In the genomic region with DNA sequence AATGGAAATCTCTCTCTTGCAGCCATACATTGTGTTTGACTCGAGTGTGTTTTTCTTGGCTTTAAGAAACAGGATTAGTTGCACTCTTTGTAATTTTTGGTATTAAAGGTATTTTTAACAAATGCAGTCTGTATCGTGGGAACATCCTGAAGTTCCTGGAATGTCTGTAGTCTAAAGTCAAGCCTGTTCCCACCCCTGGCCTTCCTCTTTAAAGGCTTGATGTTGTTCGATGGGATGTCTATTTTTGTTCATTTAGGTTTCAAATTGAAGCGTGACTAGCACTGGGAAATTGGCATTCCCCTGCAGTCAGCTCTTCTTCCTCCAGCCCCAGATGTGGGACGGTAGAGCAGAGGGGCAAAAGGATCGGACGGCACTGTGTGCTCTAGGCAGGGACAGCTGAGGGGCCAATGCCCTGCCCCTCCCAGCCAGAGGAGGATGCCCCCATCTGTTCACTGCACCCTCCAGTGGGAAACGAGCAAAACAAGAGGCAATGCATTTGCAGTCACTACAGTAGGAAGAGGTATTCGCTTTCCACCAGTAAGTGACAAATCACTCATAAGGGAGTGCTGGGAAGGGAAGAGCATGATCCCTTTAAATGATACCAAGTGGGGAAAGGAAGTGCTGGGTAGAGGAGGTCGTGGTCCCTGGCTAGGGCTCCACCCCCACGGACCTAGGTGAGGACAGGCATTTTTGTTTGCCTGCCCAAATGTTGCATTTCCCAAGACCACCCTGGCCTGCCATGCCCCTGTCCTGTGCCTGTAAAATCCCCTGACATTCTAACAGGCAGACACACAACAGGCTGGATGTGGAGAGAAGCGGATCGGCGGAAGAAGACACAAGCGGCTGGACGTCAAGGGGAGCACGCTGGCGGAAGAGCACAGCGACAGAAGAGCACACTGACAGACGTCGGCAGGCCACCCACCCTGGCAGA, we compare ENCODE assay signal across 12 cellular contexts. TPM values are rescaled to one million over a fixed set of nuclear protein-coding genes. Genes with fewer than 3 reads are reported as not detected.
DNase-seq lines count a peak whose midpoint lies in the region; ATAC-seq and TF ChIP-seq lines count a peak whose summit lies in the region.
"Had no signal": no experiment of that assay in that cellular context is flagged by ENCODE, and none has a peak within 500 bp of the region (broad histone marks: within the 10 kb centered on the region; RNA-seq: fewer than 3 reads in every experiment).

No MANE protein-coding gene starts in this region.

- no peak overlapping the region for H4K12ac ChIP-seq in trophoblast cell (ENCODE audit: low read depth, low read length)

- no peaks in the 10 kb centered on the region for H3K9me3 Mint-ChIP-seq in CD8-positive, alpha-beta T cell

- no peak overlapping the region for H3K4me2 ChIP-seq in trophoblast cell (ENCODE audit: low read length)

- no peaks in the 10 kb centered on the region for H3K4me1 ChIP-seq in CD8-positive, alpha-beta T cell (ENCODE audit: insufficient read depth, low read length)
- H3K4me1 ChIP-seq in adipocyte (ENCODE audit: control insufficient read depth, insufficient read depth, low read length) (peaks cover 14% of the 10 kb centered on the region), esophagus muscularis mucosa (peaks cover 8 to 21% (median 14%) of the 10 kb centered on the region in 4 donors), trophoblast cell (ENCODE audit: control insufficient read depth in 1 of 2, insufficient read depth in 2 of 2, low read length in 2 of 2) (no peaks in the 10 kb centered on the region)
- H3K4me1 ChIP-seq: foreskin keratinocyte had no signal

- intact Hi-C loops in CD8-positive, alpha-beta T cell (cut with DNase I, micrococcal nuclease) = no loop called here
- intact Hi-C loops in esophagus muscularis mucosa (cut with DNase I) = no loop called here

- H3K23ac ChIP-seq in trophoblast cell (ENCODE audit: low read length) = peak overlapping the region; percentile 50

- CTCF ChIA-PET in CD8-positive, alpha-beta T cell (lab: Charles Lee) = interaction anchor here (1.1 kb wide), 1 partner anchor 11 kb away, joined by 3 read pairs; no protein-coding TSS in a partner anchor

- H3K18ac ChIP-seq in trophoblast cell (ENCODE audit: low read length) = no peak overlapping the region

- ATAC-seq in CD8-positive, alpha-beta T cell = no peak
- ATAC-seq: foreskin keratinocyte had no signal

- no peak overlapping the region for H3K4ac ChIP-seq in trophoblast cell (ENCODE audit: low read depth, low read length)

- TF ChIP-seq POLR2A in esophagus muscularis mucosa (IDR thresholded peaks at IDR 0.05; ENCODE audit: low read depth) = no peak

- H4K8ac ChIP-seq in trophoblast cell (ENCODE audit: low read depth, low read length) = no peak overlapping the region

- no peaks in the 10 kb centered on the region for H3K27me3 ChIP-seq in CD8-positive, alpha-beta T cell (ENCODE audit: insufficient read depth, low read length)
- H3K27me3 ChIP-seq in adipocyte (replicated peaks; ENCODE audit: control insufficient read depth, insufficient read depth, low read length) = peaks cover 31% of the 10 kb centered on the region
- H3K27me3 ChIP-seq in esophagus muscularis mucosa = peaks cover 0 to 14% (median 0%) of the 10 kb centered on the region in 4 donors
- H3K27me3 ChIP-seq in trophoblast cell (ENCODE audit: insufficient read depth, low read length) = no peaks in the 10 kb centered on the region

- H4K91ac ChIP-seq in trophoblast cell (ENCODE audit: low read depth, low read length) = no peak overlapping the region

- no peak overlapping the region for H2AFZ ChIP-seq in trophoblast cell (ENCODE audit: insufficient read depth, low read length, poor library complexity)

- H3K36me3 ChIP-seq in CD8-positive, alpha-beta T cell (ENCODE audit: insufficient read depth, low read length) = no peaks in the 10 kb centered on the region
- no peaks in the 10 kb centered on the region for H3K36me3 ChIP-seq in adipocyte (ENCODE audit: control insufficient read depth, insufficient read depth, low read length, severe bottlenecking)
- no peaks in the 10 kb centered on the region for H3K36me3 ChIP-seq in esophagus muscularis mucosa
- no peaks in the 10 kb centered on the region for H3K36me3 ChIP-seq in trophoblast cell (ENCODE audit: control insufficient read depth in 1 of 2, insufficient read depth in 2 of 2, low read length in 2 of 2)

- H3K36me3 Mint-ChIP-seq in CD8-positive, alpha-beta T cell = no peaks in the 10 kb centered on the region

- WGBS in esophagus muscularis mucosa = 52% methylated on average over 14 of the region's 21 CpGs
- no CpG with 5 or more reads among the region's 21 CpGs for WGBS in trophoblast cell (ENCODE audit: extremely low coverage, insufficient coverage, insufficient read length)

- H3K14ac ChIP-seq in trophoblast cell (ENCODE audit: low read length) = no peak overlapping the region

- POLR2A ChIA-PET in CD8-positive, alpha-beta T cell (lab: Charles Lee) = no interaction called here

- no peaks in the 10 kb centered on the region for H3K4me1 Mint-ChIP-seq in CD8-positive, alpha-beta T cell (ENCODE audit: low read depth)

- no peak overlapping the region for H3K9ac ChIP-seq in adipocyte (ENCODE audit: low read length)
- H3K9ac ChIP-seq in trophoblast cell (ENCODE audit: low read length) = no peak overlapping the region

- H3K79me1 ChIP-seq in trophoblast cell (ENCODE audit: low read length) = no peaks in the 10 kb centered on the region

- peak overlapping the region; percentile 41 for H3K27ac Mint-ChIP-seq in CD8-positive, alpha-beta T cell

- H3K4me3 ChIP-seq in CD8-positive, alpha-beta T cell (ENCODE audit: low read depth, low read length) = no peak overlapping the region
- H3K4me3 ChIP-seq in adipocyte (ENCODE audit: low read length) (no peak overlapping the region), esophagus muscularis mucosa (no peak overlapping the region), trophoblast cell (ENCODE audit: low read depth, low read length) (peak overlapping the region; percentile 18)

- H2BK12ac ChIP-seq in trophoblast cell (ENCODE audit: low read length) = no peak overlapping the region

- H3K27ac ChIP-seq in CD8-positive, alpha-beta T cell (ENCODE audit: low read depth, low read length) = no peak overlapping the region
- H3K27ac ChIP-seq in esophagus muscularis mucosa (replicated peaks in 1 of 4) (no peak overlapping the region), trophoblast cell (ENCODE audit: low read depth, low read length) (no peak overlapping the region)
- H3K27ac ChIP-seq: foreskin keratinocyte had no signal

- H2BK120ac ChIP-seq in trophoblast cell (ENCODE audit: insufficient read depth, low read length, poor library complexity) = no peak overlapping the region

- no peaks in the 10 kb centered on the region for H3K79me2 ChIP-seq in trophoblast cell (ENCODE audit: control insufficient read depth, insufficient read depth, low read length, poor library complexity)

- no peak overlapping the region for H2BK5ac ChIP-seq in trophoblast cell (ENCODE audit: low read depth, low read length, poor library complexity)

- TF ChIP-seq CTCF in CD8-positive, alpha-beta T cell (IDR thresholded peaks at IDR 0.05) = no peak
- no peak for TF ChIP-seq CTCF in esophagus muscularis mucosa (IDR thresholded peaks at IDR 0.05)

- DNase-seq in CD8-positive, alpha-beta T cell = no peak
- DNase-seq in adipocyte (ENCODE audit: low read depth) (peak; percentile 75), esophagus muscularis mucosa (ENCODE audit: extremely low spot score) (peak; percentile 45), trophoblast cell (no peak), NCI-H1092 treated with DMSO at 0.1 percent for 48 hours (lab: John Stamatoyannopoulos, UW) (no peak), NCI-H526 treated with DMSO at 0.1 percent for 48 hours (lab: John Stamatoyannopoulos, UW) (no peak)
- no peak for DNase-seq in activated CD8-positive, alpha-beta memory T cell treated with anti-CD3 and anti-CD28 coated beads, Interleukin-2, amount 50 U/mL, for 4 hours
- DNase-seq in activated CD4-positive, alpha-beta T cell treated with anti-CD3 and anti-CD28 coated beads for 1 hour = no peak
- DNase-seq: amniotic stem cell, C1 segment of cervical spinal cord, foreskin keratinocyte, NCI-H1930 had no signal

- H3K4me3 Mint-ChIP-seq in CD8-positive, alpha-beta T cell = no peak overlapping the region

- H2AK5ac ChIP-seq in trophoblast cell (ENCODE audit: low read length) = no peak overlapping the region

- H3K9me3 ChIP-seq in CD8-positive, alpha-beta T cell (ENCODE audit: low read length) = no peaks in the 10 kb centered on the region
- H3K9me3 ChIP-seq in adipocyte (ENCODE audit: control insufficient read depth, low read length) (peaks cover 10% of the 10 kb centered on the region), esophagus muscularis mucosa (no peaks in the 10 kb centered on the region), trophoblast cell (ENCODE audit: insufficient read depth, low read depth, low read length) (no peaks in the 10 kb centered on the region)

- no peak for TF ChIP-seq EP300 in esophagus muscularis mucosa (IDR thresholded peaks at IDR 0.05)

- H3K27me3 Mint-ChIP-seq in CD8-positive, alpha-beta T cell (ENCODE audit: low read depth) = no peaks in the 10 kb centered on the region

RNA-seq across cellular contexts. Expression of a gene that starts 47.4 kb away (rescaled TPM):
- total RNA-seq in CD8-positive, alpha-beta T cell = 1 to 10 TPM in 1 of 2 experiments, under 1 TPM in 1; 0.75 to 1.4 TPM
- 10 to 100 TPM in 3 of 4 donors, 1 to 10 TPM in 1; 4.2 to 55.4 (median 20.6) TPM for total RNA-seq in esophagus muscularis mucosa
- 1.5 TPM in 2 replicates for polyA plus RNA-seq in trophoblast cell (2013)

RNA-seq across cellular contexts. Expression of a gene that starts 56.4 kb away (rescaled TPM):
- total RNA-seq in CD8-positive, alpha-beta T cell = under 1 TPM in 1 of 2 experiments, not detected in 1; 0.39 TPM
- 10 to 100 TPM in 1 of 4 donors, 1 to 10 TPM in 3; 1.7 to 16.7 (median 5.7) TPM for total RNA-seq in esophagus muscularis mucosa
- polyA plus RNA-seq in trophoblast cell (2013) = 0.05 TPM in 1 of 2 replicates, not detected in the other

Comparison
In these comparisons a context has a peak if more than half of its experiments do, and no peak if none do; other contexts are left out.
1. DNase-seq: peak in adipocyte (single experiment) and esophagus muscularis mucosa (single experiment); none in CD8-positive, alpha-beta T cell (0 of 7), trophoblast cell (0 of 2), NCI-H1092 treated with DMSO at 0.1 percent for 48 hours (single experiment), activated CD8-positive, alpha-beta memory T cell treated with anti-CD3 and anti-CD28 coated beads, Interleukin-2, amount 50 U/mL, for 4 hours (single experiment), activated CD4-positive, alpha-beta T cell treated with anti-CD3 and anti-CD28 coated beads for 1 hour (single experiment) and NCI-H526 treated with DMSO at 0.1 percent for 48 hours (single experiment).